In genomic region chr5:178626484-178627258, GRCh38 we compare ENCODE assay signal across 1 cellular context.
TF ChIP-seq lines count a peak whose summit lies in the region.

Gene CLK4, minus strand, starts transcription at chr5:178627050. Its CDS starts 3,634 bp downstream, at chr5:178623416.

TF ChIP-seq in GM12878, 131 proteins besides CTCF, POLR2A, EP300 and RAD21 (continued from another document and continues in another):
- TF ChIP-seq, protein P1, sequence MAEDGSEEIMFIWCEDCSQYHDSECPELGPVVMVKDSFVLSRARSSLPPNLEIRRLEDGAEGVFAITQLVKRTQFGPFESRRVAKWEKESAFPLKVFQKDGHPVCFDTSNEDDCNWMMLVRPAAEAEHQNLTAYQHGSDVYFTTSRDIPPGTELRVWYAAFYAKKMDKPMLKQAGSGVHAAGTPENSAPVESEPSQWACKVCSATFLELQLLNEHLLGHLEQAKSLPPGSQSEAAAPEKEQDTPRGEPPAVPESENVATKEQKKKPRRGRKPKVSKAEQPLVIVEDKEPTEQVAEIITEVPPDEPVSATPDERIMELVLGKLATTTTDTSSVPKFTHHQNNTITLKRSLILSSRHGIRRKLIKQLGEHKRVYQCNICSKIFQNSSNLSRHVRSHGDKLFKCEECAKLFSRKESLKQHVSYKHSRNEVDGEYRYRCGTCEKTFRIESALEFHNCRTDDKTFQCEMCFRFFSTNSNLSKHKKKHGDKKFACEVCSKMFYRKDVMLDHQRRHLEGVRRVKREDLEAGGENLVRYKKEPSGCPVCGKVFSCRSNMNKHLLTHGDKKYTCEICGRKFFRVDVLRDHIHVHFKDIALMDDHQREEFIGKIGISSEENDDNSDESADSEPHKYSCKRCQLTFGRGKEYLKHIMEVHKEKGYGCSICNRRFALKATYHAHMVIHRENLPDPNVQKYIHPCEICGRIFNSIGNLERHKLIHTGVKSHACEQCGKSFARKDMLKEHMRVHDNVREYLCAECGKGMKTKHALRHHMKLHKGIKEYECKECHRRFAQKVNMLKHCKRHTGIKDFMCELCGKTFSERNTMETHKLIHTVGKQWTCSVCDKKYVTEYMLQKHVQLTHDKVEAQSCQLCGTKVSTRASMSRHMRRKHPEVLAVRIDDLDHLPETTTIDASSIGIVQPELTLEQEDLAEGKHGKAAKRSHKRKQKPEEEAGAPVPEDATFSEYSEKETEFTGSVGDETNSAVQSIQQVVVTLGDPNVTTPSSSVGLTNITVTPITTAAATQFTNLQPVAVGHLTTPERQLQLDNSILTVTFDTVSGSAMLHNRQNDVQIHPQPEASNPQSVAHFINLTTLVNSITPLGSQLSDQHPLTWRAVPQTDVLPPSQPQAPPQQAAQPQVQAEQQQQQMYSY (CRISPR knock-in tag; IDR thresholded peaks at IDR 0.05) = no peak
- TF ChIP-seq, protein P2, sequence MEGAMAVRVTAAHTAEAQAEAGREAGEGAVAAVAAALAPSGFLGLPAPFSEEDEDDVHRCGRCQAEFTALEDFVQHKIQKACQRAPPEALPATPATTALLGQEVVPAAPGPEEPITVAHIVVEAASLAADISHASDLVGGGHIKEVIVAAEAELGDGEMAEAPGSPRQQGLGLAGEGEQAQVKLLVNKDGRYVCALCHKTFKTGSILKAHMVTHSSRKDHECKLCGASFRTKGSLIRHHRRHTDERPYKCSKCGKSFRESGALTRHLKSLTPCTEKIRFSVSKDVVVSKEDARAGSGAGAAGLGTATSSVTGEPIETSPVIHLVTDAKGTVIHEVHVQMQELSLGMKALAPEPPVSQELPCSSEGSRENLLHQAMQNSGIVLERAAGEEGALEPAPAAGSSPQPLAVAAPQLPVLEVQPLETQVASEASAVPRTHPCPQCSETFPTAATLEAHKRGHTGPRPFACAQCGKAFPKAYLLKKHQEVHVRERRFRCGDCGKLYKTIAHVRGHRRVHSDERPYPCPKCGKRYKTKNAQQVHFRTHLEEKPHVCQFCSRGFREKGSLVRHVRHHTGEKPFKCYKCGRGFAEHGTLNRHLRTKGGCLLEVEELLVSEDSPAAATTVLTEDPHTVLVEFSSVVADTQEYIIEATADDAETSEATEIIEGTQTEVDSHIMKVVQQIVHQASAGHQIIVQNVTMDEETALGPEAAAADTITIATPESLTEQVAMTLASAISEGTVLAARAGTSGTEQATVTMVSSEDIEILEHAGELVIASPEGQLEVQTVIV (IDR thresholded peaks at IDR 0.05; ENCODE audit: borderline replicate concordance, partially characterized antibody) = peak; percentile 80
- TF ChIP-seq YBX1 (IDR thresholded peaks at IDR 0.05) = no peak
- TF ChIP-seq LARP7 (IDR thresholded peaks at IDR 0.05) = peak; percentile 97
- peak; percentile 49 for TF ChIP-seq DPF2 (IDR thresholded peaks at IDR 0.05)
- TF ChIP-seq MLLT1 (IDR thresholded peaks at IDR 0.05) = peak; percentile 63; the same call in 1 of the 2 replicates
- no peak for TF ChIP-seq WRNIP1 (IDR thresholded peaks at IDR 0.05; ENCODE audit: borderline replicate concordance, low read depth, low read length)
- TF ChIP-seq EED (IDR thresholded peaks at IDR 0.05; ENCODE audit: low read depth) = no peak
- peak; percentile 80; the same call in 1 of the 2 replicates for TF ChIP-seq TAF1 (IDR thresholded peaks at IDR 0.05; ENCODE audit: borderline replicate concordance, low read depth, low read length)
- TF ChIP-seq BRCA1 (IDR thresholded peaks at IDR 0.05; ENCODE audit: low read depth, low read length) = no peak
- TF ChIP-seq ZSCAN29 (IDR thresholded peaks at IDR 0.05) = no peak
- TF ChIP-seq STAT1 (conservative IDR thresholded peaks at IDR 0.05) = no peak
- TF ChIP-seq ZNF592 (IDR thresholded peaks at IDR 0.05) = no peak
- no peak for TF ChIP-seq ELK1 (IDR thresholded peaks at IDR 0.05; ENCODE audit: low read depth, low read length)
- TF ChIP-seq SRF (IDR thresholded peaks at IDR 0.05; ENCODE audit: low read depth in 2 of 2, low read length in 2 of 2) = no peak
- TF ChIP-seq, protein P3, sequence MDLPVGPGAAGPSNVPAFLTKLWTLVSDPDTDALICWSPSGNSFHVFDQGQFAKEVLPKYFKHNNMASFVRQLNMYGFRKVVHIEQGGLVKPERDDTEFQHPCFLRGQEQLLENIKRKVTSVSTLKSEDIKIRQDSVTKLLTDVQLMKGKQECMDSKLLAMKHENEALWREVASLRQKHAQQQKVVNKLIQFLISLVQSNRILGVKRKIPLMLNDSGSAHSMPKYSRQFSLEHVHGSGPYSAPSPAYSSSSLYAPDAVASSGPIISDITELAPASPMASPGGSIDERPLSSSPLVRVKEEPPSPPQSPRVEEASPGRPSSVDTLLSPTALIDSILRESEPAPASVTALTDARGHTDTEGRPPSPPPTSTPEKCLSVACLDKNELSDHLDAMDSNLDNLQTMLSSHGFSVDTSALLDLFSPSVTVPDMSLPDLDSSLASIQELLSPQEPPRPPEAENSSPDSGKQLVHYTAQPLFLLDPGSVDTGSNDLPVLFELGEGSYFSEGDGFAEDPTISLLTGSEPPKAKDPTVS (IDR thresholded peaks at IDR 0.05; ENCODE audit: low read depth, low read length) = no peak
- TF ChIP-seq CREM (IDR thresholded peaks at IDR 0.05; ENCODE audit: low read depth) = peak; percentile 70
- TF ChIP-seq PKNOX1 (IDR thresholded peaks at IDR 0.05) = peak; percentile 8; the same call in 1 of the 2 replicates
- peak; percentile 65 for TF ChIP-seq KLF5 (IDR thresholded peaks at IDR 0.05; ENCODE audit: partially characterized antibody)
- no peak for TF ChIP-seq NFYA (IDR thresholded peaks at IDR 0.05; ENCODE audit: borderline replicate concordance, low read depth, low read length)
- no peak for TF ChIP-seq FOS (IDR thresholded peaks at IDR 0.05; ENCODE audit: borderline replicate concordance, extremely low read depth, insufficient read length)
- no peak for TF ChIP-seq ZNF622 (IDR thresholded peaks at IDR 0.05)
- peak; percentile 87; the same call in 1 of the 2 replicates for TF ChIP-seq PML (IDR thresholded peaks at IDR 0.05; ENCODE audit: low read length)
- TF ChIP-seq JUNB (IDR thresholded peaks at IDR 0.05) = no peak
- 0 out of 2 replicates have a peak, but pooled peaks have one; percentile 32 for TF ChIP-seq CHD1 (IDR thresholded peaks at IDR 0.05; ENCODE audit: low read depth, low read length)
- no peak for TF ChIP-seq BMI1 (IDR thresholded peaks at IDR 0.05; ENCODE audit: borderline replicate concordance)
- TF ChIP-seq SMAD1 (IDR thresholded peaks at IDR 0.05; ENCODE audit: low read depth, partially characterized antibody) = peak; percentile 32
- no peak for TF ChIP-seq TCF7 (IDR thresholded peaks at IDR 0.05; ENCODE audit: borderline replicate concordance)
- no peak for TF ChIP-seq ZNF384 (IDR thresholded peaks at IDR 0.05; ENCODE audit: borderline replicate concordance, low read depth, low read length)
- TF ChIP-seq STAT3 (IDR thresholded peaks at IDR 0.05; ENCODE audit: low read depth, low read length) = no peak
- TF ChIP-seq ZBED1 (IDR thresholded peaks at IDR 0.05; ENCODE audit: borderline replicate concordance) = 0 out of 2 replicates have a peak, but pooled peaks have one; percentile 24
- no peak for TF ChIP-seq SUZ12 (IDR thresholded peaks at IDR 0.05; ENCODE audit: unreplicated experiment)
- peak; percentile 65 for TF ChIP-seq RELA (IDR thresholded peaks at IDR 0.05; ENCODE audit: borderline replicate concordance, partially characterized antibody)
- TF ChIP-seq ZNF217 (IDR thresholded peaks at IDR 0.05) = no peak
- TF ChIP-seq CBX5 (IDR thresholded peaks at IDR 0.05; ENCODE audit: low read depth) = 0 out of 2 replicates have a peak, but pooled peaks have one; percentile 67
- TF ChIP-seq FOXK2 (IDR thresholded peaks at IDR 0.05) = no peak
- TF ChIP-seq RCOR1 (conservative IDR thresholded peaks at IDR 0.05; ENCODE audit: low read depth, low read length) = no peak
- TF ChIP-seq RFX5 (IDR thresholded peaks at IDR 0.05; ENCODE audit: low read depth, low read length) = no peak; the same call in 1 of the 2 replicates
- no peak for TF ChIP-seq SMC3 (IDR thresholded peaks at IDR 0.05; ENCODE audit: borderline replicate concordance, low read length)
- peak; percentile 81 for TF ChIP-seq CREB1 (IDR thresholded peaks at IDR 0.05; ENCODE audit: low read depth)
- TF ChIP-seq HDGF (IDR thresholded peaks at IDR 0.05) = peak; percentile 93
- TF ChIP-seq EZH2 (IDR thresholded peaks at IDR 0.05; ENCODE audit: borderline replicate concordance, control insufficient read depth, low read depth, low read length) = no peak
- no peak for TF ChIP-seq CEBPB (IDR thresholded peaks at IDR 0.05; ENCODE audit: borderline replicate concordance in 1 of 2, low read depth in 2 of 2, low read length in 2 of 2)
- TF ChIP-seq IRF4 (IDR thresholded peaks at IDR 0.05; ENCODE audit: low read depth, low read length) = no peak
- TF ChIP-seq MEF2A (IDR thresholded peaks at IDR 0.05; ENCODE audit: insufficient read depth, low read depth, low read length) = no peak
- TF ChIP-seq ZZZ3 (IDR thresholded peaks at IDR 0.05; ENCODE audit: control insufficient read depth, insufficient read length, low read depth) = no peak
- TF ChIP-seq, protein P4, sequence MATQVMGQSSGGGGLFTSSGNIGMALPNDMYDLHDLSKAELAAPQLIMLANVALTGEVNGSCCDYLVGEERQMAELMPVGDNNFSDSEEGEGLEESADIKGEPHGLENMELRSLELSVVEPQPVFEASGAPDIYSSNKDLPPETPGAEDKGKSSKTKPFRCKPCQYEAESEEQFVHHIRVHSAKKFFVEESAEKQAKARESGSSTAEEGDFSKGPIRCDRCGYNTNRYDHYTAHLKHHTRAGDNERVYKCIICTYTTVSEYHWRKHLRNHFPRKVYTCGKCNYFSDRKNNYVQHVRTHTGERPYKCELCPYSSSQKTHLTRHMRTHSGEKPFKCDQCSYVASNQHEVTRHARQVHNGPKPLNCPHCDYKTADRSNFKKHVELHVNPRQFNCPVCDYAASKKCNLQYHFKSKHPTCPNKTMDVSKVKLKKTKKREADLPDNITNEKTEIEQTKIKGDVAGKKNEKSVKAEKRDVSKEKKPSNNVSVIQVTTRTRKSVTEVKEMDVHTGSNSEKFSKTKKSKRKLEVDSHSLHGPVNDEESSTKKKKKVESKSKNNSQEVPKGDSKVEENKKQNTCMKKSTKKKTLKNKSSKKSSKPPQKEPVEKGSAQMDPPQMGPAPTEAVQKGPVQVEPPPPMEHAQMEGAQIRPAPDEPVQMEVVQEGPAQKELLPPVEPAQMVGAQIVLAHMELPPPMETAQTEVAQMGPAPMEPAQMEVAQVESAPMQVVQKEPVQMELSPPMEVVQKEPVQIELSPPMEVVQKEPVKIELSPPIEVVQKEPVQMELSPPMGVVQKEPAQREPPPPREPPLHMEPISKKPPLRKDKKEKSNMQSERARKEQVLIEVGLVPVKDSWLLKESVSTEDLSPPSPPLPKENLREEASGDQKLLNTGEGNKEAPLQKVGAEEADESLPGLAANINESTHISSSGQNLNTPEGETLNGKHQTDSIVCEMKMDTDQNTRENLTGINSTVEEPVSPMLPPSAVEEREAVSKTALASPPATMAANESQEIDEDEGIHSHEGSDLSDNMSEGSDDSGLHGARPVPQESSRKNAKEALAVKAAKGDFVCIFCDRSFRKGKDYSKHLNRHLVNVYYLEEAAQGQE (IDR thresholded peaks at IDR 0.05; ENCODE audit: low read depth, low read length) = 0 out of 2 replicates have a peak, but pooled peaks have one; percentile 24
- peak; percentile 91 for TF ChIP-seq POLR2AphosphoS2 (IDR thresholded peaks at IDR 0.05; ENCODE audit: low read depth, low read length)
